Comparison of ENCODE assay signal across 9 cellular contexts in genomic region chr9:136339173-136339957, GRCh38. TPM values are rescaled to one million over a fixed set of nuclear protein-coding genes. Genes with fewer than 3 reads are reported as not detected.
DNase-seq lines count a peak whose midpoint lies in the region; ATAC-seq and TF ChIP-seq lines count a peak whose summit lies in the region.
"Had no signal": no experiment of that assay in that cellular context is flagged by ENCODE, and none has a peak within 500 bp of the region (broad histone marks: within the 10 kb centered on the region; RNA-seq: fewer than 3 reads in every experiment).

No MANE protein-coding gene starts in this region.

- no peak overlapping the region for H3K4me3 ChIP-seq in esophagus muscularis mucosa

- H3K36me3 ChIP-seq in esophagus muscularis mucosa = peaks cover 0 to 64% (median 44%) of the 10 kb centered on the region in 4 donors

- TF ChIP-seq CTCF in esophagus muscularis mucosa (IDR thresholded peaks at IDR 0.05) = peak; percentile 77 to 91 (median 82)
- peak; percentile 59 for TF ChIP-seq CTCF in natural killer cell (IDR thresholded peaks at IDR 0.05)

- 66% methylated on average over 19 of the region's 32 CpGs for WGBS in esophagus muscularis mucosa

- DNase-seq in NCI-H524 (lab: John Stamatoyannopoulos, UW) (peak; percentile 44 to 74), NCI-H524 treated with DMSO at 0.1 percent for 48 hours (lab: John Stamatoyannopoulos, UW) (no peak), HPDE6-E6E7 (ENCODE audit: extremely low spot score) (peak; percentile 68), T-helper 17 cell (peak in 1 of 3 donors; percentile 27), esophagus muscularis mucosa (ENCODE audit: extremely low spot score) (no peak), natural killer cell (no peak)
- DNase-seq: activated naive CD8-positive, alpha-beta T cell treated with anti-CD3 and anti-CD28 coated beads, Interleukin-2, amount 10 ng/mL, durations not matched to agents 7 days and 5 days had no signal

- H3K36me3 Mint-ChIP-seq in T-helper 17 cell (ENCODE audit: low read depth) = no peaks in the 10 kb centered on the region
- no peaks in the 10 kb centered on the region for H3K36me3 Mint-ChIP-seq in natural killer cell
- H3K36me3 Mint-ChIP-seq: activated naive CD8-positive, alpha-beta T cell treated with anti-CD3 and anti-CD28 coated beads, Interleukin-2, amount 10 ng/mL, durations not matched to agents 7 days and 5 days had no signal

- no peaks in the 10 kb centered on the region for H3K27me3 ChIP-seq in esophagus muscularis mucosa

- intact Hi-C loops in esophagus muscularis mucosa (cut with DNase I) = loop anchor here (5.0 kb wide), 1 partner anchor 58 kb away; no protein-coding TSS in a partner anchor
- intact Hi-C loops in natural killer cell (cut with micrococcal nuclease) = no loop called here

- H3K9me3 ChIP-seq in T-helper 17 cell (ENCODE audit: control insufficient read depth, low read length, poor library complexity, severe bottlenecking) (no peaks in the 10 kb centered on the region), esophagus muscularis mucosa (no peaks in the 10 kb centered on the region)

- H3K27ac Mint-ChIP-seq in T-helper 17 cell (no peak overlapping the region), natural killer cell (no peak overlapping the region)
- H3K27ac Mint-ChIP-seq: activated naive CD8-positive, alpha-beta T cell treated with anti-CD3 and anti-CD28 coated beads, Interleukin-2, amount 10 ng/mL, durations not matched to agents 7 days and 5 days had no signal

- H3K27ac ChIP-seq in esophagus muscularis mucosa (replicated peaks in 1 of 4) = no peak overlapping the region

- H3K9me3 Mint-ChIP-seq in natural killer cell = no peaks in the 10 kb centered on the region
- H3K9me3 Mint-ChIP-seq: activated naive CD8-positive, alpha-beta T cell treated with anti-CD3 and anti-CD28 coated beads, Interleukin-2, amount 10 ng/mL, durations not matched to agents 7 days and 5 days had no signal

- no peak for TF ChIP-seq POLR2A in esophagus muscularis mucosa (IDR thresholded peaks at IDR 0.05; ENCODE audit: low read depth)

- H3K4me1 Mint-ChIP-seq in T-helper 17 cell (no peaks in the 10 kb centered on the region), natural killer cell (peaks cover 0 to 7% of the 10 kb centered on the region in 2 donors)
- H3K4me1 Mint-ChIP-seq: activated naive CD8-positive, alpha-beta T cell treated with anti-CD3 and anti-CD28 coated beads, Interleukin-2, amount 10 ng/mL, durations not matched to agents 7 days and 5 days had no signal

- ATAC-seq in T-helper 17 cell (peak; percentile 49), natural killer cell (peak; percentile 48 to 57 (median 51)), GM21528 (IDR thresholded peaks at IDR 0.05; ENCODE audit: low FRiP score, unreplicated experiment) (no peak), HG02870 (IDR thresholded peaks at IDR 0.05; ENCODE audit: unreplicated experiment) (no peak)

- no peaks in the 10 kb centered on the region for H3K27me3 Mint-ChIP-seq in T-helper 17 cell
- no peaks in the 10 kb centered on the region for H3K27me3 Mint-ChIP-seq in natural killer cell (ENCODE audit: low read depth in 2 of 2)
- H3K27me3 Mint-ChIP-seq: activated naive CD8-positive, alpha-beta T cell treated with anti-CD3 and anti-CD28 coated beads, Interleukin-2, amount 10 ng/mL, durations not matched to agents 7 days and 5 days had no signal

- H3K4me3 Mint-ChIP-seq in T-helper 17 cell = no peak overlapping the region
- no peak overlapping the region for H3K4me3 Mint-ChIP-seq in natural killer cell
- H3K4me3 Mint-ChIP-seq: activated naive CD8-positive, alpha-beta T cell treated with anti-CD3 and anti-CD28 coated beads, Interleukin-2, amount 10 ng/mL, durations not matched to agents 7 days and 5 days had no signal

- no peak for TF ChIP-seq EP300 in esophagus muscularis mucosa (IDR thresholded peaks at IDR 0.05)

- peaks cover 19 to 32% (median 30%) of the 10 kb centered on the region in 4 donors for H3K4me1 ChIP-seq in esophagus muscularis mucosa

RNA-seq across cellular contexts. Expression of gene GPSM1, which starts 12.0 kb away (rescaled TPM):
- total RNA-seq in T-helper 17 cell = 10 to 100 TPM in 1 of 2 donors, 1 to 10 TPM in 1; 7.4 to 10.8 TPM
- total RNA-seq in esophagus muscularis mucosa = 10 to 100 TPM in 3 of 4 donors, 1 to 10 TPM in 1; 8.3 to 18.5 (median 16.3) TPM
- 1 to 10 TPM; 2.6 to 4.2 (median 3.4) TPM for total RNA-seq in natural killer cell

RNA-seq across cellular contexts. Expression of gene DNLZ, which starts 24.2 kb away (rescaled TPM):
- 10 to 100 TPM; 19.3 to 28.6 TPM for total RNA-seq in T-helper 17 cell
- 10 to 100 TPM; 29.5 to 41.3 (median 35.8) TPM for total RNA-seq in esophagus muscularis mucosa
- 10 to 100 TPM; 24.6 to 34.8 (median 28.9) TPM for total RNA-seq in natural killer cell

RNA-seq across cellular contexts. Expression of gene CARD9, which starts 34.1 kb away (rescaled TPM):
- total RNA-seq in T-helper 17 cell (1 to 10 TPM in 1 of 2 donors, under 1 TPM in 1; 0.86 to 1.9 TPM), esophagus muscularis mucosa (1 to 10 TPM; 1.2 to 4.2 (median 1.9) TPM), natural killer cell (1 to 10 TPM; 1.6 to 4.2 (median 4.0) TPM)

RNA-seq across cellular contexts. Expression of gene CCDC187, which starts 35.5 kb away (rescaled TPM):
- under 1 TPM in 1 of 2 donors, not detected in 1; 0.12 TPM for total RNA-seq in T-helper 17 cell
- not detected for total RNA-seq in esophagus muscularis mucosa
- total RNA-seq in natural killer cell = under 1 TPM in 1 of 3 donors, not detected in 2; 0.18 TPM
- total RNA-seq: activated naive CD8-positive, alpha-beta T cell treated with anti-CD3 and anti-CD28 coated beads, Interleukin-2, amount 10 ng/mL, durations not matched to agents 7 days and 5 days had no signal

Comparison
In these comparisons a context has a peak if more than half of its experiments do, and no peak if none do; other contexts are left out.
1. DNase-seq: peak in NCI-H524 (2 of 2) and HPDE6-E6E7 (single experiment); none in NCI-H524 treated with DMSO at 0.1 percent for 48 hours (single experiment), esophagus muscularis mucosa (single experiment) and natural killer cell (single experiment).
2. ATAC-seq: peak in T-helper 17 cell (single experiment) and natural killer cell (3 of 3); none in GM21528 (single experiment) and HG02870 (single experiment).